In the genomic region with DNA sequence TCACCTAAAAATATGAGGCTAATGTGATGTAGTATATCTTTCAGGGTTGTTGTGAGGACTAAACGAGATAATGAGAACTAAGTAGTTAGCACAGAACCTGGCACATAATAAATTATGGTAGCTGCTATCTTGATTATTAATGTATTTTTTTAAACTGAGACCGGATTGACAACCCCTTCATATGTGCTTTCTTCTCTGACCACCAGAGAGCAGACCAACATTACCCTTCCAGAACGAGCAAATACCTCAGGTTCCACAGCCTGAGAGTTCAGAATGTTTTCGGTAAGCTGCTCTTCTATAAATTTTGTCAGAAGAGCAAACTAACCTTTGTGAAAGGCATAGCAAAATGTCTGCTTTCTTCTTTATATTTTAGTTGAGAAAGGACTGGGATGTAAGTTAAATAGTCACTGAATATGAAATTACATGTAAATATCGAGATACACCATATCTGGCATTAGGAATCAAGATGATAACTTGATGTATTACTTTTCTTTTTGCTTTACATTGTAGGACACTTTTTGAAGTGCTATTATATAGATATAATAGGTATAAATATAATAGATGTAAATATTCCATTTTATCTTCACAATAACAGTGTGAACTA, we compare ENCODE assay signal across 8 cellular contexts. TPM values are rescaled to one million over a fixed set of nuclear protein-coding genes. Genes with fewer than 3 reads are reported as not detected.
DNase-seq lines count a peak whose midpoint lies in the region; ATAC-seq and TF ChIP-seq lines count a peak whose summit lies in the region.

No MANE protein-coding gene starts in this region.

- peak; percentile 61 for ATAC-seq in HG03342 (IDR thresholded peaks at IDR 0.05; ENCODE audit: unreplicated experiment)

- TF ChIP-seq CTCF in choroid plexus epithelial cell (conservative IDR thresholded peaks at IDR 0.05; ENCODE audit: low read depth, low read length) = peak; percentile 76

- no peak overlapping the region for H3K4me3 ChIP-seq in choroid plexus epithelial cell (ENCODE audit: low read depth, low read length)

- DNase-seq in stimulated activated CD4-positive, alpha-beta T cell treated with anti-CD3 and anti-CD28 coated beads, Interleukin-2, amount 100 ng/mL, for 4 hours (ENCODE audit: low read depth) = peak; percentile 20
- no peak for DNase-seq in stimulated activated CD4-positive, alpha-beta T cell treated with anti-CD3 and anti-CD28 coated beads, Interleukin-4, amount 100 ng/mL, for 1 hour
- DNase-seq in RPMI7951 (ENCODE audit: low read depth) (peak; percentile 53), choroid plexus epithelial cell (ENCODE audit: low read depth) (peak; percentile 85), midbrain (lab: John Stamatoyannopoulos, UW) (peak; percentile 38), ureter (ENCODE audit: low spot score) (no peak), NCI-H1417 treated with DMSO at 0.1 percent for 48 hours (lab: John Stamatoyannopoulos, UW) (no peak)

RNA-seq across cellular contexts. Expression of gene BPGM, which starts 13.6 kb away (rescaled TPM):
- 36.3 and 44.5 TPM in 2 replicates for total RNA-seq in RPMI7951 (2014; rRNA removed; shearing (Covaris generic))
- 25.5 TPM for total RNA-seq in ureter

Comparison
In these comparisons a context has a peak if more than half of its experiments do, and no peak if none do; other contexts are left out.
1. DNase-seq: peak in stimulated activated CD4-positive, alpha-beta T cell treated with anti-CD3 and anti-CD28 coated beads, Interleukin-2, amount 100 ng/mL, for 4 hours (single experiment), RPMI7951 (single experiment), choroid plexus epithelial cell (single experiment) and midbrain (single experiment); none in stimulated activated CD4-positive, alpha-beta T cell treated with anti-CD3 and anti-CD28 coated beads, Interleukin-4, amount 100 ng/mL, for 1 hour (single experiment), ureter (single experiment) and NCI-H1417 treated with DMSO at 0.1 percent for 48 hours (single experiment).